In genomic region chr2:108787209-108787558, GRCh38 we compare ENCODE assay signal across 8 cellular contexts.
DNase-seq lines count a peak whose midpoint lies in the region; ATAC-seq and TF ChIP-seq lines count a peak whose summit lies in the region.

No MANE protein-coding gene starts in this region.

- no peaks in the 10 kb centered on the region for H3K9me3 Mint-ChIP-seq in stimulated activated memory B cell treated with anti-CD40 and anti-IgM and Interleukin-4, amounts not matched to agents 10 μg/mL and 1 μg/mL and 100 μg/mL, for 72 hours

- no peaks in the 10 kb centered on the region for H3K27me3 Mint-ChIP-seq in stimulated activated memory B cell treated with anti-CD40 and anti-IgM and Interleukin-4, amounts not matched to agents 10 μg/mL and 1 μg/mL and 100 μg/mL, for 72 hours

- DNase-seq in NCI-H146 treated with DMSO at 0.1 percent for 48 hours (lab: John Stamatoyannopoulos, UW; ENCODE audit: unreplicated experiment) (peak; percentile 50), NCI-H146 (lab: John Stamatoyannopoulos, UW) (no peak), iPS DF 6.9 (ENCODE audit: low read depth, low spot score) (no peak), anterior cingulate cortex (lab: John Stamatoyannopoulos, UW) (no peak), T-helper 9 cell (no peak), NCI-H1436 treated with DMSO at 0.1 percent for 48 hours (lab: John Stamatoyannopoulos, UW) (no peak)

- WGBS in iPS DF 6.9 (ENCODE audit: insufficient coverage, insufficient read length) = no CpG with 5 or more reads among the region's 6 CpGs

- H3K27me3 ChIP-seq in iPS DF 6.9 (ENCODE audit: control insufficient read depth, insufficient read depth, low read length) = no peaks in the 10 kb centered on the region

- peaks cover 14% of the 10 kb centered on the region for H3K4me1 Mint-ChIP-seq in stimulated activated memory B cell treated with anti-CD40 and anti-IgM and Interleukin-4, amounts not matched to agents 10 μg/mL and 1 μg/mL and 100 μg/mL, for 72 hours

- no peaks in the 10 kb centered on the region for H3K9me3 ChIP-seq in iPS DF 6.9 (ENCODE audit: control insufficient read depth, insufficient read depth, low read length)

- no peak for TF ChIP-seq CTCF in WI38 (IDR thresholded peaks at IDR 0.05; ENCODE audit: low read depth, low read length)

- H3K27ac ChIP-seq in iPS DF 6.9 (ENCODE audit: low read length) = no peak overlapping the region

- peak overlapping the region; percentile 99 for H3K4me3 Mint-ChIP-seq in stimulated activated memory B cell treated with anti-CD40 and anti-IgM and Interleukin-4, amounts not matched to agents 10 μg/mL and 1 μg/mL and 100 μg/mL, for 72 hours

- peak overlapping the region; percentile 82 for H3K27ac Mint-ChIP-seq in stimulated activated memory B cell treated with anti-CD40 and anti-IgM and Interleukin-4, amounts not matched to agents 10 μg/mL and 1 μg/mL and 100 μg/mL, for 72 hours

- H3K36me3 Mint-ChIP-seq in stimulated activated memory B cell treated with anti-CD40 and anti-IgM and Interleukin-4, amounts not matched to agents 10 μg/mL and 1 μg/mL and 100 μg/mL, for 72 hours = peaks cover 16% of the 10 kb centered on the region

- peak overlapping the region; percentile 71 for H3K4me3 ChIP-seq in WI38 (ENCODE audit: low read depth, low read length)
- peak overlapping the region; percentile 77; the same call in 1 of the 2 replicates for H3K4me3 ChIP-seq in iPS DF 6.9 (ENCODE audit: low read length)

- H3K4me1 ChIP-seq in iPS DF 6.9 (ENCODE audit: control insufficient read depth, insufficient read depth, low read length) = no peaks in the 10 kb centered on the region

- no peak for ATAC-seq in stimulated activated memory B cell treated with anti-CD40 and anti-IgM and Interleukin-4, amounts not matched to agents 10 μg/mL and 1 μg/mL and 100 μg/mL, for 72 hours

- H3K36me3 ChIP-seq in iPS DF 6.9 (ENCODE audit: control insufficient read depth, insufficient read depth, low read length) = peaks cover 4% of the 10 kb centered on the region; the same call in 1 of the 2 replicates
